ENCODE assay signal across 17 cellular contexts in genomic region chr7:128091106-128091505, GRCh38. TPM values are rescaled to one million over a fixed set of nuclear protein-coding genes. Genes with fewer than 3 reads are reported as not detected.
"Had no signal": no experiment of that assay in that cellular context is flagged by ENCODE, and none has a peak within 500 bp of the region (broad histone marks: within the 10 kb centered on the region; RNA-seq: fewer than 3 reads in every experiment).

No MANE protein-coding gene starts in this region.

- DNase-seq: activated B cell treated with CpG ODN at 0.5 μM for 24 hours; activated CD4-positive, alpha-beta T cell treated with anti-CD3 and anti-CD28 coated beads, Interleukin-2, amount 50 U/mL, for 4 hours; activated effector memory CD4-positive, alpha-beta T cell treated with anti-CD3 and anti-CD28 coated beads, Interleukin-2, amount 50 U/mL, for 16 hours; activated T-cell treated with anti-CD3 and anti-CD28 coated beads, Interleukin-2, amount 50 U/mL, for 24 hours; brain microvascular endothelial cell; effector CD8-positive, alpha-beta T cell; islet precursor cell; left lung; mammary epithelial cell; naive B cell; psoas muscle; spleen; thyroid gland had no signal

- H3K36me3 ChIP-seq: neural progenitor cell had no signal

- H3K9me3 ChIP-seq: left lung, psoas muscle, spleen, thyroid gland had no signal

- H3K27ac Mint-ChIP-seq: activated B cell treated with CpG ODN at 0.5 μM for 24 hours; activated naive CD8-positive, alpha-beta T cell; activated T-cell treated with anti-CD3 and anti-CD28 coated beads, Interleukin-2, amount 50 U/mL, for 24 hours had no signal

- H3K27ac ChIP-seq: brain microvascular endothelial cell, left lung, neural progenitor cell, psoas muscle, spleen, thyroid gland had no signal

- H3K27me3 ChIP-seq: brain microvascular endothelial cell, left lung, neural progenitor cell, spleen, thyroid gland had no signal

- H3K9me3 Mint-ChIP-seq: activated B cell treated with CpG ODN at 0.5 μM for 24 hours; activated T-cell treated with anti-CD3 and anti-CD28 coated beads, Interleukin-2, amount 50 U/mL, for 24 hours; naive B cell; neural progenitor cell had no signal

- H3K4me1 ChIP-seq: left lung, neural progenitor cell, psoas muscle, thyroid gland had no signal

- ATAC-seq: left lung, psoas muscle, sciatic nerve had no signal

- H3K27me3 Mint-ChIP-seq: activated B cell treated with CpG ODN at 0.5 μM for 24 hours; activated naive CD8-positive, alpha-beta T cell; activated T-cell treated with anti-CD3 and anti-CD28 coated beads, Interleukin-2, amount 50 U/mL, for 24 hours; naive B cell had no signal

- H3K4me3 ChIP-seq: left lung, neural progenitor cell, psoas muscle, spleen, thyroid gland had no signal

- H3K4me3 Mint-ChIP-seq: activated B cell treated with CpG ODN at 0.5 μM for 24 hours; activated naive CD8-positive, alpha-beta T cell; activated T-cell treated with anti-CD3 and anti-CD28 coated beads, Interleukin-2, amount 50 U/mL, for 24 hours; naive B cell; neural progenitor cell had no signal

RNA-seq across cellular contexts. Expression of gene LRRC4, which starts 59.9 kb away (rescaled TPM):
- total RNA-seq: T-helper 2 cell treated with Interferon-gamma antibody and Interleukin-4, amounts not matched to agents 100 ng/mL and 5 ng/mL, for 36 hours had no signal
